ENCODE assay signal across 8 cellular contexts in genomic region chr13:23899555-23899954, GRCh38. TPM values are rescaled to one million over a fixed set of nuclear protein-coding genes. Genes with fewer than 3 reads are reported as not detected.
DNase-seq lines count a peak whose midpoint lies in the region; ATAC-seq, FAIRE-seq and TF ChIP-seq lines count a peak whose summit lies in the region.

No MANE protein-coding gene starts in this region.

- H3K4me2 ChIP-seq in SK-N-SH = no peak overlapping the region

- no peak for TF ChIP-seq EP300 in SK-N-SH (IDR thresholded peaks at IDR 0.05; ENCODE audit: borderline replicate concordance in 1 of 2, low read depth in 1 of 2, low read length in 1 of 2)

- H3K4me3 Mint-ChIP-seq in CD4-positive, CD25-positive, alpha-beta regulatory T cell = no peak overlapping the region
- H3K4me3 Mint-ChIP-seq in nephron = no peak overlapping the region

- no peaks in the 10 kb centered on the region for H3F3A ChIP-seq in SK-N-SH (replicated peaks; ENCODE audit: insufficient read depth)

- TF ChIP-seq CTCF in SK-N-SH (IDR thresholded peaks at IDR 0.05) (peak; percentile 49), nephron (IDR thresholded peaks at IDR 0.05; ENCODE audit: unreplicated experiment in 3 of 3) (peak; percentile 63 to 71 (median 67))

- no peak overlapping the region for H3K4me3 ChIP-seq in CD4-positive, CD25-positive, alpha-beta regulatory T cell (ENCODE audit: low read depth, low read length)
- H3K4me3 ChIP-seq in SK-N-SH (ENCODE audit: low read depth in 2 of 2, low read length in 1 of 2) = no peak overlapping the region

- H3K9me2 ChIP-seq in SK-N-SH = no peaks in the 10 kb centered on the region

- no peak overlapping the region for H3K27ac ChIP-seq in CD4-positive, CD25-positive, alpha-beta regulatory T cell (ENCODE audit: insufficient read depth, low read length, poor library complexity, severe bottlenecking)
- H3K27ac ChIP-seq in SK-N-SH (ENCODE audit: low read depth in 2 of 2, low read length in 1 of 2) = no peak overlapping the region

- WGBS in SK-N-SH (ENCODE audit: low lambda C conversion rate) = 56% methylated on average over 4 of the region's 4 CpGs

- H3K9ac ChIP-seq in SK-N-SH = no peak overlapping the region

- peak in 2 of 3 donors; percentile 32 to 50 for DNase-seq in CD4-positive, CD25-positive, alpha-beta regulatory T cell
- DNase-seq in GM19239 (ENCODE audit: insufficient read length, low spot score) (no peak), SK-N-SH (peak; percentile 36), GM19238 (ENCODE audit: insufficient read length, low spot score) (no peak), putamen (ENCODE audit: low spot score) (no peak)

- H3K9me3 ChIP-seq in CD4-positive, CD25-positive, alpha-beta regulatory T cell (ENCODE audit: control insufficient read depth in 2 of 2, low read length in 2 of 2) = no peaks in the 10 kb centered on the region
- no peaks in the 10 kb centered on the region for H3K9me3 ChIP-seq in SK-N-SH

- H3K4me1 ChIP-seq in CD4-positive, CD25-positive, alpha-beta regulatory T cell (ENCODE audit: control insufficient read depth, insufficient read depth, low read length, poor library complexity, severe bottlenecking) = peaks cover 9% of the 10 kb centered on the region
- peaks cover 0 to 3% of the 10 kb centered on the region in 2 experiments; a peak in 1 of 4 replicates for H3K4me1 ChIP-seq in SK-N-SH (ENCODE audit: control insufficient read depth in 1 of 2, insufficient read depth in 2 of 2, low read depth in 1 of 2, low read length in 1 of 2)

- H3K27me3 Mint-ChIP-seq in CD4-positive, CD25-positive, alpha-beta regulatory T cell = peaks cover 51% of the 10 kb centered on the region
- H3K27me3 Mint-ChIP-seq in nephron (ENCODE audit: low read depth) = peaks cover 20% of the 10 kb centered on the region

- H3K4me1 Mint-ChIP-seq in CD4-positive, CD25-positive, alpha-beta regulatory T cell = peaks cover 0 to 12% (median 4%) of the 10 kb centered on the region in 4 donors
- H3K4me1 Mint-ChIP-seq in nephron = peaks cover 30% of the 10 kb centered on the region

- CTCF ChIA-PET in SK-N-SH (lab: Yijun Ruan, JAX) = interaction anchor here (3.5 kb wide), 1 partner anchor 10 kb away, joined by 16 read pairs; the partner anchor contains the start of gene MIPEP

- no peak overlapping the region; the same call in 1 of the 2 replicates for H2AFZ ChIP-seq in SK-N-SH (ENCODE audit: low read depth)

- H3K36me3 ChIP-seq in CD4-positive, CD25-positive, alpha-beta regulatory T cell (ENCODE audit: control insufficient read depth, insufficient read depth, low read length) = no peaks in the 10 kb centered on the region
- no peaks in the 10 kb centered on the region for H3K36me3 ChIP-seq in SK-N-SH (replicated peaks in 1 of 2; ENCODE audit: control insufficient read depth in 1 of 2, insufficient read depth in 2 of 2, low read length in 1 of 2)

- POLR2A ChIA-PET in SK-N-SH (lab: Yijun Ruan, JAX) = no interaction called here

- no peaks in the 10 kb centered on the region for H3K79me2 ChIP-seq in SK-N-SH (ENCODE audit: insufficient read depth)

- peak; percentile 67 for TF ChIP-seq RAD21 in SK-N-SH (IDR thresholded peaks at IDR 0.05; ENCODE audit: low read length)

- ATAC-seq in CD4-positive, CD25-positive, alpha-beta regulatory T cell (ENCODE audit: low read depth in 2 of 2) = peak; percentile 76 to 77
- no peak for ATAC-seq in HG03159 (IDR thresholded peaks at IDR 0.05; ENCODE audit: unreplicated experiment)

- peak; percentile 80 for FAIRE-seq in GM19239 (lab: Jason Lieb, UNC)
- peak; percentile 89 for FAIRE-seq in endometrium (lab: Jason Lieb, UNC)

- no peak overlapping the region for H3K27ac Mint-ChIP-seq in CD4-positive, CD25-positive, alpha-beta regulatory T cell
- H3K27ac Mint-ChIP-seq in nephron = peak overlapping the region in 2 of 3 experiments; percentile 9 to 45

- no peaks in the 10 kb centered on the region for H3K36me3 Mint-ChIP-seq in CD4-positive, CD25-positive, alpha-beta regulatory T cell
- no peaks in the 10 kb centered on the region for H3K36me3 Mint-ChIP-seq in nephron (ENCODE audit: low read depth)

- peaks cover 24% of the 10 kb centered on the region for H3K27me3 ChIP-seq in CD4-positive, CD25-positive, alpha-beta regulatory T cell (ENCODE audit: control insufficient read depth, insufficient read depth, low read length)
- H3K27me3 ChIP-seq in SK-N-SH (ENCODE audit: insufficient read depth) = no peaks in the 10 kb centered on the region

- H3K9me3 Mint-ChIP-seq in CD4-positive, CD25-positive, alpha-beta regulatory T cell = peaks cover 0 to 4% (median 0%) of the 10 kb centered on the region in 7 donors
- no peaks in the 10 kb centered on the region for H3K9me3 Mint-ChIP-seq in nephron

- no peaks in the 10 kb centered on the region for H4K20me1 ChIP-seq in SK-N-SH (ENCODE audit: insufficient read depth)

TF ChIP-seq in SK-N-SH, 30 proteins besides CTCF, POLR2A, EP300 and RAD21:
- TF ChIP-seq SMC3 (IDR thresholded peaks at IDR 0.05; ENCODE audit: low read depth, low read length) = peak; percentile 23; the same call in 1 of the 2 replicates
- TF ChIP-seq CHD2 (IDR thresholded peaks at IDR 0.05; ENCODE audit: low read length, partially characterized antibody) = no peak
- no peak for TF ChIP-seq FOXJ3 (CRISPR knock-in tag; IDR thresholded peaks at IDR 0.05)
- TF ChIP-seq IRF3 (IDR thresholded peaks at IDR 0.05; ENCODE audit: low read depth, low read length) = no peak
- no peak for TF ChIP-seq EZH2phosphoT487 (IDR thresholded peaks at IDR 0.05; ENCODE audit: borderline replicate concordance, low read depth)

RNA-seq across cellular contexts. Expression of gene C1QTNF9B, which starts 2.3 kb away (rescaled TPM):
- total RNA-seq in CD4-positive, CD25-positive, alpha-beta regulatory T cell = not detected
- polyA plus RNA-seq in CD4-positive, CD25-positive, alpha-beta regulatory T cell = not detected
- not detected in 2 replicates for polyA plus RNA-seq in SK-N-SH (2012; rRNA removed)
- polyA plus RNA-seq in SK-N-SH (2012; cell fraction: cytosol; rRNA removed) = not detected in 2 replicates
- 0.10 and 0.20 TPM in 2 replicates for polyA plus RNA-seq in SK-N-SH (2012; cell fraction: nucleus; rRNA removed)

RNA-seq across cellular contexts. Expression of gene MIPEP, which starts 10.4 kb away (rescaled TPM):
- total RNA-seq in CD4-positive, CD25-positive, alpha-beta regulatory T cell = 4.9 TPM
- polyA plus RNA-seq in CD4-positive, CD25-positive, alpha-beta regulatory T cell = 10 to 100 TPM; 14.4 to 22.0 (median 19.6) TPM
- 10.4 and 12.7 TPM in 2 replicates for polyA plus RNA-seq in SK-N-SH (2012; rRNA removed)
- 13.0 and 16.1 TPM in 2 replicates for polyA plus RNA-seq in SK-N-SH (2012; cell fraction: cytosol; rRNA removed)
- 11.3 and 15.6 TPM in 2 replicates for polyA plus RNA-seq in SK-N-SH (2012; cell fraction: nucleus; rRNA removed)

Comparison
In these comparisons a context has a peak if more than half of its experiments do, and no peak if none do; other contexts are left out.
1. DNase-seq: peak in CD4-positive, CD25-positive, alpha-beta regulatory T cell (2 of 3) and SK-N-SH (single experiment); none in GM19239 (single experiment), GM19238 (single experiment) and putamen (single experiment).
2. H3K27ac Mint-ChIP-seq: peak in nephron (2 of 3); none in CD4-positive, CD25-positive, alpha-beta regulatory T cell (0 of 3).